8 cellular contexts compared by ENCODE assay signal in genomic region chr6:85678000-85678601, GRCh38. TPM values are rescaled to one million over a fixed set of nuclear protein-coding genes. Genes with fewer than 3 reads are reported as not detected.
DNase-seq lines count a peak whose midpoint lies in the region; ATAC-seq and TF ChIP-seq lines count a peak whose summit lies in the region.

No MANE protein-coding gene starts in this region.

- peaks cover 43% of the 10 kb centered on the region for H3K36me3 ChIP-seq in iPS-20b (ENCODE audit: insufficient read depth, low read depth, low read length)
- peaks cover 0 to 8% (median 2%) of the 10 kb centered on the region in 4 donors for H3K36me3 ChIP-seq in stomach

- H3K9ac ChIP-seq in iPS-20b (ENCODE audit: low read depth, low read length): peak overlapping the region; percentile 97

- peaks cover 44% of the 10 kb centered on the region for H3K36me3 Mint-ChIP-seq in activated naive CD4-positive, alpha-beta T cell treated with anti-CD3 and anti-CD28 coated beads, Interleukin-2, amount 50 U/mL, for 24 hours
- peaks cover 61% of the 10 kb centered on the region for H3K36me3 Mint-ChIP-seq in activated naive CD8-positive, alpha-beta T cell treated with anti-CD3 and anti-CD28 coated beads, Interleukin-2, amount 50 U/mL, for 24 hours (ENCODE audit: low read depth)

- TF ChIP-seq EP300 in stomach (IDR thresholded peaks at IDR 0.05): no peak

- WGBS in stomach, 5 donors: 0 to 1% (median 1%) methylated on average over 34 of the region's 34 CpGs

- peak overlapping the region; percentile 99 for H3K27ac Mint-ChIP-seq in activated naive CD4-positive, alpha-beta T cell treated with anti-CD3 and anti-CD28 coated beads, Interleukin-2, amount 50 U/mL, for 24 hours
- peak overlapping the region; percentile 100 for H3K27ac Mint-ChIP-seq in activated naive CD8-positive, alpha-beta T cell treated with anti-CD3 and anti-CD28 coated beads, Interleukin-2, amount 50 U/mL, for 24 hours

- H3K4me3 ChIP-seq in iPS-20b (ENCODE audit: low read length): peak overlapping the region; percentile 95
- H3K4me3 ChIP-seq in stomach: peak overlapping the region; percentile 69 to 85 (median 76)

- no peak for DNase-seq in activated naive CD4-positive, alpha-beta T cell (lab: John Stamatoyannopoulos, UW)
- no peak for DNase-seq in activated naive CD8-positive, alpha-beta T cell treated with anti-CD3 and anti-CD28 coated beads, Interleukin-2, amount 50 U/mL, for 24 hours
- DNase-seq in stomach (no peak), GM19238 (ENCODE audit: insufficient read length, low spot score) (no peak)

- H3K9me3 Mint-ChIP-seq in activated naive CD4-positive, alpha-beta T cell treated with anti-CD3 and anti-CD28 coated beads, Interleukin-2, amount 50 U/mL, for 24 hours: peaks cover 5% of the 10 kb centered on the region
- peaks cover 9% of the 10 kb centered on the region for H3K9me3 Mint-ChIP-seq in activated naive CD8-positive, alpha-beta T cell treated with anti-CD3 and anti-CD28 coated beads, Interleukin-2, amount 50 U/mL, for 24 hours

- no peaks in the 10 kb centered on the region for H3K27me3 Mint-ChIP-seq in activated naive CD4-positive, alpha-beta T cell treated with anti-CD3 and anti-CD28 coated beads, Interleukin-2, amount 50 U/mL, for 24 hours
- peaks cover 4% of the 10 kb centered on the region for H3K27me3 Mint-ChIP-seq in activated naive CD8-positive, alpha-beta T cell treated with anti-CD3 and anti-CD28 coated beads, Interleukin-2, amount 50 U/mL, for 24 hours

- no peak for TF ChIP-seq POLR2A in stomach (IDR thresholded peaks at IDR 0.05)

- intact Hi-C loops in stomach (cut with DNase I; ENCODE audit: low total_unique reads): no loop called here

- peaks cover 9% of the 10 kb centered on the region; the same call in 1 of the 2 replicates for H3K4me1 ChIP-seq in iPS-20b (ENCODE audit: insufficient read depth, low read length)
- peaks cover 18 to 54% (median 36%) of the 10 kb centered on the region in 4 donors for H3K4me1 ChIP-seq in stomach

- H3K9me3 ChIP-seq in iPS-20b (ENCODE audit: insufficient read depth, low read depth, low read length): no peaks in the 10 kb centered on the region
- no peaks in the 10 kb centered on the region for H3K9me3 ChIP-seq in stomach

- TF ChIP-seq CTCF in stomach (IDR thresholded peaks at IDR 0.05): no peak

- H3K27ac ChIP-seq in iPS-20b (ENCODE audit: low read length) (peak overlapping the region; percentile 60), stomach (peak overlapping the region; percentile 86 to 96 (median 92))

- no peaks in the 10 kb centered on the region for H3K27me3 ChIP-seq in iPS-20b (ENCODE audit: insufficient read depth, low read length)
- H3K27me3 ChIP-seq in stomach: no peaks in the 10 kb centered on the region

- peaks cover 46% of the 10 kb centered on the region for H3K4me1 Mint-ChIP-seq in activated naive CD4-positive, alpha-beta T cell treated with anti-CD3 and anti-CD28 coated beads, Interleukin-2, amount 50 U/mL, for 24 hours
- peaks cover 55% of the 10 kb centered on the region for H3K4me1 Mint-ChIP-seq in activated naive CD8-positive, alpha-beta T cell treated with anti-CD3 and anti-CD28 coated beads, Interleukin-2, amount 50 U/mL, for 24 hours

- peak overlapping the region; percentile 98 for H3K4me3 Mint-ChIP-seq in activated naive CD4-positive, alpha-beta T cell treated with anti-CD3 and anti-CD28 coated beads, Interleukin-2, amount 50 U/mL, for 24 hours
- H3K4me3 Mint-ChIP-seq in activated naive CD8-positive, alpha-beta T cell treated with anti-CD3 and anti-CD28 coated beads, Interleukin-2, amount 50 U/mL, for 24 hours: peak overlapping the region; percentile 100

- ATAC-seq in activated naive CD8-positive, alpha-beta T cell treated with anti-CD3 and anti-CD28 coated beads, Interleukin-2, amount 50 U/mL, for 24 hours: no peak
- ATAC-seq in GM19395 (IDR thresholded peaks at IDR 0.05; ENCODE audit: unreplicated experiment): no peak
- ATAC-seq in HG03460 (IDR thresholded peaks at IDR 0.05; ENCODE audit: unreplicated experiment): no peak

RNA-seq across cellular contexts. Expression of gene SYNCRIP, which starts 35.4 kb away (rescaled TPM):
- total RNA-seq in stomach: 100 to 1,000 TPM in 2 of 5 donors, 10 to 100 TPM in 3; 26.4 to 180 (median 69.6) TPM
- polyA plus RNA-seq in stomach: 10 to 100 TPM; 26.0 to 35.9 (median 30.8) TPM
